Comparison of ENCODE assay signal across 1 cellular context in the genomic region with DNA sequence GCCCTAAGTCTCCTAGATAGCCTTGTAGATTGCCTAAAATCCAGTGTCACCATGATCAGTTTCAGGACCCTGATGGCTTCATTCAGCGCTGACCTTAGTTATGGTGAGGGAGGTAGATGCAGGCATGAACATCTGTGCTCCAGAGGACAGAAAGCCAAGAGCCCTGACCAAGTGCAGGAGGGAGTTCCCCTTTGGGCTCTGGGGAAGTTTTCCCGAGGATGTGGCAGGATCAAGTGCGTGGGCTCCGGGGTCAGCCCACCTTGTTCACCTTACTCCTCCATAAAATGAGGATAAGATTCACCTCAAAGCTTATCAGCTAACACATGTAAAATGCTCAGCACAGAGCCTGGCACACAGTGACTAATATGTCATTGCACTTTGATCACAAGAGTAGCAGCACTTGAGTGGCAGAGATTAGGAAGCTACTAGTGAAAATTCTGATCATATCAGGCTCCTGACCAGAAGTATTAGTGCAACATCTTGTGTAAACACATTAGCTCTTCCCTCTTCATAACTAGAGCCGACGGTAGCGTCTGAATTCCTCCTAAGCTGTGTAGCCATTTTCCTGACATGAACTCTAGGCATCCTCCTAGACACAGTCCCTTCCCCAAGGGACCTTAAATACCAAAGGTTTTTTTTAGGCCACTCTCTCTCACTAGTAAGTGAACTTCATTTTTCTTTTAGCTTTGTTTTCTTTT.
TF ChIP-seq lines count a peak whose summit lies in the region.

No MANE protein-coding gene starts in this region.

TF ChIP-seq in GM12878, 131 proteins besides CTCF, POLR2A, EP300 and RAD21:
- peak; percentile 20; the same call in 1 of the 2 replicates for TF ChIP-seq NFXL1 (IDR thresholded peaks at IDR 0.05; ENCODE audit: borderline replicate concordance)
- TF ChIP-seq, protein P1, sequence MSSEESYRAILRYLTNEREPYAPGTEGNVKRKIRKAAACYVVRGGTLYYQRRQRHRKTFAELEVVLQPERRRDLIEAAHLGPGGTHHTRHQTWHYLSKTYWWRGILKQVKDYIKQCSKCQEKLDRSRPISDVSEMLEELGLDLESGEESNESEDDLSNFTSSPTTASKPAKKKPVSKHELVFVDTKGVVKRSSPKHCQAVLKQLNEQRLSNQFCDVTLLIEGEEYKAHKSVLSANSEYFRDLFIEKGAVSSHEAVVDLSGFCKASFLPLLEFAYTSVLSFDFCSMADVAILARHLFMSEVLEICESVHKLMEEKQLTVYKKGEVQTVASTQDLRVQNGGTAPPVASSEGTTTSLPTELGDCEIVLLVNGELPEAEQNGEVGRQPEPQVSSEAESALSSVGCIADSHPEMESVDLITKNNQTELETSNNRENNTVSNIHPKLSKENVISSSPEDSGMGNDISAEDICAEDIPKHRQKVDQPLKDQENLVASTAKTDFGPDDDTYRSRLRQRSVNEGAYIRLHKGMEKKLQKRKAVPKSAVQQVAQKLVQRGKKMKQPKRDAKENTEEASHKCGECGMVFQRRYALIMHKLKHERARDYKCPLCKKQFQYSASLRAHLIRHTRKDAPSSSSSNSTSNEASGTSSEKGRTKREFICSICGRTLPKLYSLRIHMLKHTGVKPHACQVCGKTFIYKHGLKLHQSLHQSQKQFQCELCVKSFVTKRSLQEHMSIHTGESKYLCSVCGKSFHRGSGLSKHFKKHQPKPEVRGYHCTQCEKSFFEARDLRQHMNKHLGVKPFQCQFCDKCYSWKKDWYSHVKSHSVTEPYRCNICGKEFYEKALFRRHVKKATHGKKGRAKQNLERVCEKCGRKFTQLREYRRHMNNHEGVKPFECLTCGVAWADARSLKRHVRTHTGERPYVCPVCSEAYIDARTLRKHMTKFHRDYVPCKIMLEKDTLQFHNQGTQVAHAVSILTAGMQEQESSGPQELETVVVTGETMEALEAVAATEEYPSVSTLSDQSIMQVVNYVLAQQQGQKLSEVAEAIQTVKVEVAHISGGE (CRISPR knock-in tag; IDR thresholded peaks at IDR 0.05) = no peak
- no peak for TF ChIP-seq ZZZ3 (IDR thresholded peaks at IDR 0.05; ENCODE audit: control insufficient read depth, insufficient read length, low read depth)
TF ChIP-seq in GM12878: peak in this region for 1.
